Comparison of ENCODE assay signal across 23 cellular contexts in the genomic region with DNA sequence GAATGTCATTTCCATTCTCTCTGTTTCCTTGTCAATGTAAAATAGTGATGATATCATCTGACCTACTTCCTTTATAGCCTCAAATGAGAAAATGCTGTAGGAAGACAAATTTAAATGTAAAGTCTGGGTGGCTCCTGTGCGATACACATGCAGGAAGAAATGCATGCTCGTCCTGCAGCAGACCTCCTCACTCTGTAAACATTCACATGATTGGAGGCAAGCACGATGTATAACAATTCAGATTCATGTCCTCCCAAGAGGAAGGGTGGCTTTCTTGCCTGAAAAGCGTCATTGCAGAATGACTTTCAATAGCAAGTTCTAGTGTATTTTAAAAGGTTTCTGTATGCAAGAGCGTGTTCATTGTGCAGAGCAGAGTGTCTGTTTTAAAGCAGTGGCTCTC.
DNase-seq lines count a peak whose midpoint lies in the region; ATAC-seq and TF ChIP-seq lines count a peak whose summit lies in the region.
"Had no signal": no experiment of that assay in that cellular context is flagged by ENCODE, and none has a peak within 500 bp of the region (broad histone marks: within the 10 kb centered on the region; RNA-seq: fewer than 3 reads in every experiment).

No MANE protein-coding gene starts in this region.

- no peak overlapping the region for H2BK12ac ChIP-seq in neuronal stem cell (ENCODE audit: low read length)

- peak overlapping the region; percentile 38 for H2AFZ ChIP-seq in neuronal stem cell (ENCODE audit: low read length)

- DNase-seq in glutamatergic neuron (no peak), neuronal stem cell (ENCODE audit: low spot score) (no peak), gastrocnemius medialis (no peak)
- DNase-seq: CD4-positive, alpha-beta memory T cell; COR-L47; DMS53; Kasumi-1; NCI-H1105; NCI-H1436 treated with DMSO at 0.1 percent for 48 hours; NCI-H187 treated with DMSO at 0.1 percent for 48 hours; NCI-H446; NCI-H524 treated with DMSO at 0.1 percent for 48 hours; NCI-H774; PC-3; SK-N-SH had no signal

- no peak overlapping the region for H3K18ac ChIP-seq in neuronal stem cell (ENCODE audit: low read length)

- H4K91ac ChIP-seq in neuronal stem cell (ENCODE audit: low read depth, low read length, poor library complexity): no peak overlapping the region

- peak overlapping the region in 1 of 5 experiments; percentile 19 for H3K4me3 Mint-ChIP-seq in brain
- H3K4me3 Mint-ChIP-seq in glutamatergic neuron (ENCODE audit: unreplicated experiment): no peak overlapping the region
- H3K4me3 Mint-ChIP-seq: CD4-positive, alpha-beta memory T cell had no signal

- H3K27ac ChIP-seq in neuronal stem cell (replicated peaks; ENCODE audit: low read length) (no peak overlapping the region), gastrocnemius medialis (no peak overlapping the region)

- no peak overlapping the region for H3K4ac ChIP-seq in neuronal stem cell (ENCODE audit: low read length)

- H2AK5ac ChIP-seq in neuronal stem cell (ENCODE audit: low read depth, low read length): no peak overlapping the region

- no CpG with 5 or more reads among the region's 5 CpGs for WGBS in neuronal stem cell (ENCODE audit: extremely low coverage in 2 of 2, insufficient read length in 2 of 2, insufficient replicate concordance in 1 of 2), 2 donors

- H2BK5ac ChIP-seq in neuronal stem cell (ENCODE audit: low read length): no peak overlapping the region

- H3K27me3 ChIP-seq in neuronal stem cell (ENCODE audit: control insufficient read depth in 3 of 3, insufficient read depth in 3 of 3, low read depth in 1 of 3, low read length in 3 of 3) (no peaks in the 10 kb centered on the region), gastrocnemius medialis (no peaks in the 10 kb centered on the region)

- H4K8ac ChIP-seq in neuronal stem cell (ENCODE audit: low read depth, low read length): no peak overlapping the region

- H2BK120ac ChIP-seq in neuronal stem cell (ENCODE audit: low read depth, low read length): no peak overlapping the region

- H3K4me2 ChIP-seq in neuronal stem cell (ENCODE audit: insufficient read depth, low read length, poor library complexity, severe bottlenecking): no peak overlapping the region
- H3K4me2 ChIP-seq: SK-N-SH had no signal

- intact Hi-C loops in gastrocnemius medialis (cut with DNase I; ENCODE audit: low total_unique reads): no loop called here

- H3K4me1 ChIP-seq in neuronal stem cell (ENCODE audit: control insufficient read depth in 2 of 2, insufficient read depth in 1 of 2, low read depth in 1 of 2, low read length in 2 of 2) (peaks cover 0 to 3% of the 10 kb centered on the region in 2 donors), gastrocnemius medialis (no peaks in the 10 kb centered on the region)

- no peak overlapping the region for H3K23ac ChIP-seq in neuronal stem cell (ENCODE audit: low read depth, low read length, poor library complexity)

- H3K79me1 ChIP-seq in neuronal stem cell (ENCODE audit: low read depth, low read length): no peaks in the 10 kb centered on the region

- H2BK15ac ChIP-seq in neuronal stem cell (ENCODE audit: low read length): no peak overlapping the region

- ATAC-seq in HG02798 (IDR thresholded peaks at IDR 0.05; ENCODE audit: poor library complexity, unreplicated experiment): no peak
- no peak for ATAC-seq in GM21529 (IDR thresholded peaks at IDR 0.05; ENCODE audit: unreplicated experiment)
- no peak for ATAC-seq in HG03565 (IDR thresholded peaks at IDR 0.05; ENCODE audit: unreplicated experiment)
- ATAC-seq in gastrocnemius medialis: no peak
- ATAC-seq: GM12878, HCT116, HepG2, K562, PC-3 had no signal

- H3K9me3 ChIP-seq in neuronal stem cell (replicated peaks in 1 of 2; ENCODE audit: control insufficient read depth in 2 of 2, insufficient read depth in 1 of 2, low read depth in 1 of 2, low read length in 2 of 2): no peaks in the 10 kb centered on the region
- H3K9me3 ChIP-seq in gastrocnemius medialis: no peaks in the 10 kb centered on the region

- TF ChIP-seq CTCF in brain (conservative IDR thresholded peaks at IDR 0.05) (no peak), glutamatergic neuron (IDR thresholded peaks at IDR 0.05; ENCODE audit: partially characterized antibody, unreplicated experiment) (no peak), gastrocnemius medialis (IDR thresholded peaks at IDR 0.05 in 4 of 5, conservative IDR thresholded peaks at IDR 0.05 in 1 of 5) (no peak)

- H3K4me1 Mint-ChIP-seq in brain (peaks cover 46% of the 10 kb centered on the region), glutamatergic neuron (ENCODE audit: low read depth, unreplicated experiment) (peaks cover 23% of the 10 kb centered on the region)
- H3K4me1 Mint-ChIP-seq: CD4-positive, alpha-beta memory T cell had no signal

- no peak overlapping the region for H3K9ac ChIP-seq in neuronal stem cell (ENCODE audit: low read depth, low read length, poor library complexity)
- H3K9ac ChIP-seq: SK-N-SH had no signal

- H3K27ac Mint-ChIP-seq in brain (peak overlapping the region in 4 of 5 experiments; percentile 23 to 97 (median 56)), glutamatergic neuron (ENCODE audit: unreplicated experiment) (peak overlapping the region; percentile 53)

- in situ Hi-C loops in gastrocnemius medialis (cut with MboI; ENCODE audit: low sequenced_read_pairs in 4 of 4): no loop called here

- peaks cover 0 to 14% (median 4%) of the 10 kb centered on the region in 5 experiments for H3K9me3 Mint-ChIP-seq in brain
- no peaks in the 10 kb centered on the region for H3K9me3 Mint-ChIP-seq in glutamatergic neuron (ENCODE audit: unreplicated experiment)

- H3K27me3 Mint-ChIP-seq in brain (no peaks in the 10 kb centered on the region), glutamatergic neuron (ENCODE audit: unreplicated experiment) (no peaks in the 10 kb centered on the region)

- TF ChIP-seq POLR2A in gastrocnemius medialis (IDR thresholded peaks at IDR 0.05): no peak

- no peak overlapping the region for H3K4me3 ChIP-seq in neuronal stem cell (ENCODE audit: low read length in 2 of 2)
- H3K4me3 ChIP-seq in gastrocnemius medialis: no peak overlapping the region
- H3K4me3 ChIP-seq: GM12878, K562 had no signal

- no peak overlapping the region for H3K14ac ChIP-seq in neuronal stem cell (ENCODE audit: low read length)

- H3K36me3 ChIP-seq in neuronal stem cell (replicated peaks in 1 of 2; ENCODE audit: control insufficient read depth in 2 of 2, insufficient read depth in 2 of 2, low read length in 2 of 2) (no peaks in the 10 kb centered on the region), gastrocnemius medialis (no peaks in the 10 kb centered on the region)

- H3K36me3 Mint-ChIP-seq in brain: peaks cover 5% of the 10 kb centered on the region
- no peaks in the 10 kb centered on the region for H3K36me3 Mint-ChIP-seq in glutamatergic neuron (ENCODE audit: unreplicated experiment)
- H3K36me3 Mint-ChIP-seq: CD4-positive, alpha-beta memory T cell had no signal
